18 cellular contexts compared by ENCODE assay signal in the genomic region with DNA sequence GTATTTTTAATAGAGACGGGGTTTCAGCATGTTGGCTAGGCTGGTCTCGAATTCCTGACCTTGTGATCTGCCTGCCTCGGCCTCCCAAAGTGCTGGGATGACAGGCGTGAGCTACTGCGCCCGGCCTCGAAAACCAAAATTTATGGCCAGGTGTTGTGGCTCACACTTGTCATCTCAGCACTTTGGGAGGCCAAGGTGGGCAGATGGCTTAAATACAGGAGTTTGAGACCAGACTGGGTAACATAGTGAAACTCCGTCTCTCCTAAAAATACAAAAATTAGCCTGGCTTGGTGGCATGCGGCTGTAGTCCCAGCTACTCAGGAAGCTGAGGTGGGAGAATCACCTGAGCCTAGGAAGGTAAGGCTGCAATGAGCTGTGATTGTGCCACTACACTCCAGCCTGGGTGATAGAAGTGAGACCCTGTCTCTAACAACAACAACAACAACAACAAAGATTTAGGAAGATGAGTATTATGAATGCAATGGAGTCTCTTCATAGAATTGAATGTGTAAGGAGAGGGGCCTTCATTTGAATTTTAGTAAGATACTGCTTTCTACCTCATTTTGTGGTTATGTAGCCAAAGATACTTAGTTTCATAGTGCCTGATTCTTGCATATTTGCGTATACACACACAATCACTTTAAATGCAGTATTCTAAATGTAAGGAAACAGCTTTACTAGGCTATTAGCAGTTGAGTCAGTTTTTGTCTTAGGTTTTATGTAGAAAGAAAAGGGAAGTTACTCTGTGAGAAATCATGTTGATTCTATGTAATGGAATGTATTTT.
DNase-seq lines count a peak whose midpoint lies in the region; ATAC-seq and TF ChIP-seq lines count a peak whose summit lies in the region.
"Had no signal": no experiment of that assay in that cellular context is flagged by ENCODE, and none has a peak within 500 bp of the region (broad histone marks: within the 10 kb centered on the region; RNA-seq: fewer than 3 reads in every experiment).

No MANE protein-coding gene starts in this region.

- H3K4me1 ChIP-seq in H9 (ENCODE audit: insufficient read depth, low read length) (no peaks in the 10 kb centered on the region), OCI-LY1 (ENCODE audit: insufficient read depth, low read length, severe bottlenecking) (peaks cover 50% of the 10 kb centered on the region)
- H3K4me1 ChIP-seq: Caco-2, foreskin keratinocyte had no signal

- intact Hi-C loops in activated CD4-positive, alpha-beta T cell treated with anti-CD3 and anti-CD28 coated beads for 36 hours (cut with DNase I, micrococcal nuclease), result no loop called here

- no peak overlapping the region for H3K4me3 Mint-ChIP-seq in activated CD4-positive, alpha-beta T cell treated with anti-CD3 and anti-CD28 coated beads for 36 hours
- no peak overlapping the region for H3K4me3 Mint-ChIP-seq in H9
- H3K4me3 Mint-ChIP-seq in memory B cell, result peak overlapping the region; percentile 29
- H3K4me3 Mint-ChIP-seq: nephron progenitor cell had no signal

- no peaks in the 10 kb centered on the region for H3K9me2 ChIP-seq in OCI-LY1 (ENCODE audit: low read depth, low read length)

- H2BK120ac ChIP-seq in H9 (ENCODE audit: low read depth, low read length, poor library complexity, severe bottlenecking), result no peak overlapping the region

- CTCF ChIA-PET in activated CD4-positive, alpha-beta T cell treated with anti-CD3 and anti-CD28 coated beads for 36 hours (lab: Charles Lee), result interaction anchor here (1.2 to 3.0 kb wide), 3 partner anchors 9 to 12 kb away, joined by 3 to 19 read pairs (median 4); a partner anchor contains a TSS

- H3K4me1 Mint-ChIP-seq in activated CD4-positive, alpha-beta T cell treated with anti-CD3 and anti-CD28 coated beads for 36 hours, result peaks cover 56% of the 10 kb centered on the region
- H3K4me1 Mint-ChIP-seq in H9 (peaks cover 23% of the 10 kb centered on the region in 2 experiments), memory B cell (peaks cover 30% of the 10 kb centered on the region)

- no peaks in the 10 kb centered on the region for H3K36me3 ChIP-seq in OCI-LY1 (ENCODE audit: insufficient read depth, low read length)
- H3K36me3 ChIP-seq: lower lobe of right lung, Peyer's patch had no signal

- no CpG with 5 or more reads among the region's 10 CpGs for WGBS in H9 (ENCODE audit: extremely low coverage, insufficient read length, low lambda C conversion rate)

- no peaks in the 10 kb centered on the region for H3K9me3 Mint-ChIP-seq in activated CD4-positive, alpha-beta T cell treated with anti-CD3 and anti-CD28 coated beads for 36 hours (ENCODE audit: low read depth)
- no peaks in the 10 kb centered on the region for H3K9me3 Mint-ChIP-seq in H9
- no peaks in the 10 kb centered on the region for H3K9me3 Mint-ChIP-seq in memory B cell
- H3K9me3 Mint-ChIP-seq: nephron progenitor cell had no signal

- no peak overlapping the region for H2AK5ac ChIP-seq in H9 (ENCODE audit: insufficient read length, low read length)

- no peak overlapping the region for H4K5ac ChIP-seq in H9 (ENCODE audit: insufficient read length, low read depth, low read length)

- no peak overlapping the region for H2BK15ac ChIP-seq in H9 (ENCODE audit: low read depth, low read length)

- TF ChIP-seq CTCF in H9 (conservative IDR thresholded peaks at IDR 0.05), result no peak
- no peak for TF ChIP-seq CTCF in OCI-LY1 (IDR thresholded peaks at IDR 0.05; ENCODE audit: low read length)

- H3K27ac Mint-ChIP-seq in activated CD4-positive, alpha-beta T cell treated with anti-CD3 and anti-CD28 coated beads for 36 hours, result peak overlapping the region; percentile 5
- peak overlapping the region; percentile 15 to 80 (median 59) for H3K27ac Mint-ChIP-seq in H9
- peak overlapping the region; percentile 58 for H3K27ac Mint-ChIP-seq in memory B cell
- H3K27ac Mint-ChIP-seq: nephron progenitor cell had no signal

- H2AFZ ChIP-seq in H9 (ENCODE audit: low read length) (no peak overlapping the region), OCI-LY1 (ENCODE audit: low read length) (no peak overlapping the region)

- H3K18ac ChIP-seq in H9 (ENCODE audit: insufficient read length, low read depth, low read length), result no peak overlapping the region

- no peak overlapping the region for H3K27ac ChIP-seq in H9 (ENCODE audit: insufficient read length, low read depth, low read length)
- peak overlapping the region; percentile 52 for H3K27ac ChIP-seq in OCI-LY1 (ENCODE audit: low read depth, low read length, poor library complexity, severe bottlenecking)
- H3K27ac ChIP-seq: A549, foreskin keratinocyte, lower lobe of right lung, Peyer's patch had no signal

- peaks cover 6% of the 10 kb centered on the region for H3K36me3 Mint-ChIP-seq in activated CD4-positive, alpha-beta T cell treated with anti-CD3 and anti-CD28 coated beads for 36 hours (ENCODE audit: low read depth)
- peaks cover 0 to 1% (median 0%) of the 10 kb centered on the region in 3 experiments; a peak in 1 of 7 replicates for H3K36me3 Mint-ChIP-seq in H9 (ENCODE audit: insufficient read depth in 1 of 3, low read depth in 3 of 3)
- peaks cover 2% of the 10 kb centered on the region for H3K36me3 Mint-ChIP-seq in memory B cell

- H3T11ph ChIP-seq in H9 (ENCODE audit: low read length), result no peak overlapping the region

- no peak overlapping the region for H3K4me3 ChIP-seq in OCI-LY1 (ENCODE audit: low read depth, low read length, poor library complexity, severe bottlenecking)
- H3K4me3 ChIP-seq: A549, lower lobe of right lung, Peyer's patch had no signal

- no peaks in the 10 kb centered on the region for H3K27me3 ChIP-seq in H9 (ENCODE audit: insufficient read depth, low read length)
- no peaks in the 10 kb centered on the region for H3K27me3 ChIP-seq in OCI-LY1 (ENCODE audit: insufficient read depth, low read length)
- H3K27me3 ChIP-seq: foreskin keratinocyte, Peyer's patch had no signal

- no peak overlapping the region for H3K14ac ChIP-seq in H9 (ENCODE audit: insufficient read depth, low read length)

- no peak overlapping the region for H3K4me2 ChIP-seq in H9 (ENCODE audit: insufficient read depth, insufficient read length, low read length)
- peak overlapping the region; percentile 4; the same call in 1 of the 2 replicates for H3K4me2 ChIP-seq in OCI-LY1 (ENCODE audit: low read length)
- H3K4me2 ChIP-seq: A549 had no signal

- H4K91ac ChIP-seq in H9 (ENCODE audit: insufficient read length, low read depth, low read length), result no peak overlapping the region

- no peak for DNase-seq in activated CD4-positive, alpha-beta T cell treated with anti-CD3 and anti-CD28 coated beads for 36 hours
- no peak for DNase-seq in activated CD4-positive, alpha-beta T cell treated with anti-CD3 and anti-CD28 coated beads, Interleukin-2, amount 50 U/mL, for 48 hours
- DNase-seq in H9 (no peak), memory B cell (ENCODE audit: low spot score in 2 of 2) (no peak), NCI-H2227 (lab: John Stamatoyannopoulos, UW; ENCODE audit: unreplicated experiment) (no peak), NCI-H1436 (lab: John Stamatoyannopoulos, UW) (no peak), COR-L47 (lab: John Stamatoyannopoulos, UW) (no peak)
- DNase-seq: activated T-cell treated with anti-CD3 and anti-CD28 coated beads, Interleukin-2, amount 50 U/mL, for 48 hours; amygdala; Caco-2; foreskin keratinocyte; GDM1; lower lobe of right lung; NCI-H1694; nephron progenitor cell; Peyer's patch had no signal

- POLR2A ChIA-PET in activated CD4-positive, alpha-beta T cell treated with anti-CD3 and anti-CD28 coated beads for 36 hours (lab: Charles Lee), result interaction anchor here (0.9 to 1.0 kb wide), 2 partner anchors 10 to 15 kb away, joined by 3 read pairs; no protein-coding TSS in a partner anchor

- H3K9ac ChIP-seq in H9 (ENCODE audit: extremely low read depth, insufficient read length, low read length) (no peak overlapping the region), OCI-LY1 (ENCODE audit: low read length) (peak overlapping the region; percentile 10; the same call in 1 of the 2 replicates)

- H4K8ac ChIP-seq in H9 (replicated peaks; ENCODE audit: insufficient read length, low read depth, low read length), result no peak overlapping the region

- peaks cover 3% of the 10 kb centered on the region; the same call in 1 of the 2 replicates for H3K79me2 ChIP-seq in H9 (ENCODE audit: insufficient read depth, low read length)
- H3K79me2 ChIP-seq in OCI-LY1 (ENCODE audit: insufficient read depth, low read length), result peaks cover 100% of the 10 kb centered on the region

- H4K20me1 ChIP-seq in H9 (ENCODE audit: control insufficient read depth, insufficient read depth, insufficient read length), result no peaks in the 10 kb centered on the region
- no peaks in the 10 kb centered on the region for H4K20me1 ChIP-seq in OCI-LY1 (ENCODE audit: insufficient read depth, low read length)

- no peak overlapping the region for H2BK5ac ChIP-seq in H9 (ENCODE audit: insufficient read length, low read length)

- H3K79me1 ChIP-seq in H9 (ENCODE audit: insufficient read depth, low read depth, low read length, poor library complexity, severe bottlenecking), result peaks cover 9% of the 10 kb centered on the region

- H3K23me2 ChIP-seq in H9 (ENCODE audit: insufficient read length, low read depth, low read length, poor library complexity, severe bottlenecking), result no peaks in the 10 kb centered on the region

- no peak overlapping the region for H3K56ac ChIP-seq in H9 (ENCODE audit: insufficient read length, low read depth, low read length)

- H3K23ac ChIP-seq in H9 (ENCODE audit: insufficient read length, low read depth, low read length), result no peak overlapping the region

- H3K4ac ChIP-seq in H9 (ENCODE audit: low read depth, low read length), result no peak overlapping the region

- no peak overlapping the region for H2BK12ac ChIP-seq in H9 (ENCODE audit: insufficient read length, low read depth, low read length)

- no peaks in the 10 kb centered on the region for H3F3A ChIP-seq in OCI-LY1 (ENCODE audit: insufficient read depth, low read length)

- no peaks in the 10 kb centered on the region for H3K9me3 ChIP-seq in H9 (ENCODE audit: control insufficient read depth, low read depth, low read length)
- no peaks in the 10 kb centered on the region for H3K9me3 ChIP-seq in OCI-LY1 (ENCODE audit: low read length)
- H3K9me3 ChIP-seq: A549, Caco-2, lower lobe of right lung, Peyer's patch had no signal

- H2BK20ac ChIP-seq in H9 (ENCODE audit: low read depth, low read length, poor library complexity, severe bottlenecking), result no peak overlapping the region

- no peaks in the 10 kb centered on the region for H3K27me3 Mint-ChIP-seq in activated CD4-positive, alpha-beta T cell treated with anti-CD3 and anti-CD28 coated beads for 36 hours
- no peaks in the 10 kb centered on the region for H3K27me3 Mint-ChIP-seq in H9 (ENCODE audit: low read depth)
- no peaks in the 10 kb centered on the region for H3K27me3 Mint-ChIP-seq in memory B cell

- no peak for ATAC-seq in activated CD4-positive, alpha-beta T cell treated with anti-CD3 and anti-CD28 coated beads for 36 hours
- peak; percentile 44 for ATAC-seq in memory B cell (ENCODE audit: low read depth)
- ATAC-seq: A549, foreskin keratinocyte, lower lobe of right lung had no signal

Comparison
In these comparisons a context has a peak if more than half of its experiments do, and no peak if none do; other contexts are left out.
1. H3K27ac Mint-ChIP-seq: peak in every context shown above with its lines; median percentile 59 in H9; 58 in memory B cell; 5 in activated CD4-positive, alpha-beta T cell treated with anti-CD3 and anti-CD28 coated beads for 36 hours.